Comparison of ENCODE assay signal across 7 cellular contexts in genomic region chr4:38177792-38178665, GRCh38.
DNase-seq lines count a peak whose midpoint lies in the region; ATAC-seq and TF ChIP-seq lines count a peak whose summit lies in the region.

No MANE protein-coding gene starts in this region.

- peak overlapping the region; percentile 66 for H3K27ac ChIP-seq in left ventricle myocardium inferior (replicated peaks)

- H3K4me1 ChIP-seq in left ventricle myocardium inferior = peaks cover 33% of the 10 kb centered on the region

- TF ChIP-seq CTCF in left ventricle myocardium inferior (IDR thresholded peaks at IDR 0.05; ENCODE audit: borderline replicate concordance) = no peak

- ATAC-seq in GM21447 (IDR thresholded peaks at IDR 0.05; ENCODE audit: unreplicated experiment) (no peak), GM18868 (IDR thresholded peaks at IDR 0.05; ENCODE audit: unreplicated experiment) (no peak), GM18867 (IDR thresholded peaks at IDR 0.05; ENCODE audit: unreplicated experiment) (no peak)

- no peaks in the 10 kb centered on the region for H3K27me3 ChIP-seq in left ventricle myocardium inferior (ENCODE audit: low read depth)

- intact Hi-C loops in left ventricle myocardium inferior (cut with micrococcal nuclease) = loop anchor here (5.0 to 10.0 kb wide), 4 partner anchors 113 to 554 kb away; no protein-coding TSS in a partner anchor

- DNase-seq in NCI-H2171 (lab: John Stamatoyannopoulos, UW) (peak; percentile 51), activated T-cell treated with anti-CD3 and anti-CD28 coated beads for 24 hours (ENCODE audit: low read depth) (peak; percentile 30), left ventricle myocardium inferior (peak; percentile 82)
- DNase-seq in stimulated activated CD8-positive, alpha-beta memory T cell treated with anti-CD3 and anti-CD28 coated beads, Interleukin-12 subunit alpha, Interleukin-12 subunit beta, amount 100 ng/mL, for 24 hours (ENCODE audit: extremely low read depth) = peak; percentile 16

- H3K9me3 ChIP-seq in left ventricle myocardium inferior (replicated peaks) = no peaks in the 10 kb centered on the region

- no peaks in the 10 kb centered on the region for H3K36me3 ChIP-seq in left ventricle myocardium inferior

- H3K4me3 ChIP-seq in left ventricle myocardium inferior = no peak overlapping the region

Comparison
In these comparisons a context has a peak if more than half of its experiments do, and no peak if none do; other contexts are left out.
1. DNase-seq: peak in every context shown above with its lines; median percentile 82 in left ventricle myocardium inferior; 51 in NCI-H2171; 30 in activated T-cell treated with anti-CD3 and anti-CD28 coated beads for 24 hours; 16 in stimulated activated CD8-positive, alpha-beta memory T cell treated with anti-CD3 and anti-CD28 coated beads, Interleukin-12 subunit alpha, Interleukin-12 subunit beta, amount 100 ng/mL, for 24 hours.